Comparison of ENCODE assay signal across 21 cellular contexts in the genomic region with DNA sequence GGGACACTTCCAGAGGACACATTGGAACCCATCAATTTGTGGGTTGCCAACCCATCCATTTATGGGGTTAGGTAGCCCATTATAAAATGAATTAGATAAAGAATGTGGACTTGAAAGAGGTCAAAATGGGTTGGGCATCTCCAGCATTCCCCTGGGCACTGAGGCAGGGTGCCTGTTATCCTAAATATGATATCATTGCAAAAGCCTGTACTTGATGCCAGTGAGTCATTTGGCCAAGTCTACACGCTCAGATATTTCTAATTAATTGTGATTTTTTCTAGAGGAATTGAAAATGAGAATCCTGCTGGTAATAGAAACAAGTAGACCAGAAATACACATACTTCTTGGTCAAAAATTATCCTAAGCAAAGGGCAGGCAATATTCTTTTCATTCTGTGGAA. TPM values are rescaled to one million over a fixed set of nuclear protein-coding genes. Genes with fewer than 3 reads are reported as not detected.
DNase-seq lines count a peak whose midpoint lies in the region; TF ChIP-seq lines count a peak whose summit lies in the region.
"Had no signal": no experiment of that assay in that cellular context is flagged by ENCODE, and none has a peak within 500 bp of the region (broad histone marks: within the 10 kb centered on the region; RNA-seq: fewer than 3 reads in every experiment).

No MANE protein-coding gene starts in this region.

- no peaks in the 10 kb centered on the region for H3K9me3 ChIP-seq in tibial artery
- H3K9me3 ChIP-seq: thoracic aorta had no signal

- DNase-seq in LHCN-M2 (ENCODE audit: low read depth) (peak; percentile 49), chondrocyte (ENCODE audit: low spot score) (no peak), kidney glomerular epithelial cell (lab: John Stamatoyannopoulos, UW) (peak; percentile 93), tibial artery (no peak), NCI-H2107 (lab: John Stamatoyannopoulos, UW) (no peak)
- DNase-seq in stimulated activated CD4-positive, alpha-beta T cell treated with anti-CD3 and anti-CD28 coated beads, Interleukin-15, amount 100 ng/mL, for 24 hours: no peak
- no peak for DNase-seq in stimulated activated CD4-positive, alpha-beta T cell treated with anti-CD3 and anti-CD28 coated beads, Interleukin-2, amount 100 ng/mL, for 24 hours
- DNase-seq: 8988T; activated CD4-positive, alpha-beta T cell treated with anti-CD3 and anti-CD28 coated beads, Interleukin-2, amount 10 ng/mL, durations not matched to agents 7 days and 5 days; activated naive CD4-positive, alpha-beta T cell treated with anti-CD3 and anti-CD28 coated beads, Interleukin-2, amount 50 U/mL, for 16 hours; DMS153; effector memory CD4-positive, alpha-beta T cell; KBM-7; NCI-H1092; NCI-H2171; NCI-H774 had no signal

- peaks cover 44% of the 10 kb centered on the region for H3K79me2 ChIP-seq in ACC112 (ENCODE audit: control insufficient read depth, insufficient read depth, low read length, unreplicated experiment)

- H3K4me1 ChIP-seq in ACC112 (ENCODE audit: control insufficient read depth, insufficient read depth, low read length, unreplicated experiment) (peaks cover 50% of the 10 kb centered on the region), tibial artery (peaks cover 0 to 38% (median 14%) of the 10 kb centered on the region in 4 donors)

- no peak overlapping the region for H3K4me3 Mint-ChIP-seq in chondrocyte (ENCODE audit: unreplicated experiment)
- H3K4me3 Mint-ChIP-seq: activated CD4-positive, alpha-beta T cell treated with anti-CD3 and anti-CD28 coated beads, Interleukin-2, amount 10 ng/mL, durations not matched to agents 7 days and 5 days had no signal

- H3K4me3 ChIP-seq in ACC112 (ENCODE audit: low read depth, low read length) (peak overlapping the region; percentile 36; the same call in 1 of the 2 replicates), tibial artery (no peak overlapping the region)
- H3K4me3 ChIP-seq: SK-N-MC, thoracic aorta had no signal

- H3K36me3 Mint-ChIP-seq in chondrocyte (ENCODE audit: low read depth): peaks cover 10% of the 10 kb centered on the region

- H3K36me3 ChIP-seq in ACC112 (ENCODE audit: insufficient read depth, low read length) (peaks cover 37% of the 10 kb centered on the region), tibial artery (peaks cover 24 to 45% (median 29%) of the 10 kb centered on the region in 3 donors)

- H2AFZ ChIP-seq in ACC112 (ENCODE audit: low read length, unreplicated experiment): no peak overlapping the region

- TF ChIP-seq CTCF in chondrocyte (IDR thresholded peaks at IDR 0.05): no peak
- no peak for TF ChIP-seq CTCF in tibial artery (IDR thresholded peaks at IDR 0.05)

- H3K9me3 Mint-ChIP-seq in chondrocyte (ENCODE audit: low read depth): no peaks in the 10 kb centered on the region
- H3K9me3 Mint-ChIP-seq: activated CD4-positive, alpha-beta T cell treated with anti-CD3 and anti-CD28 coated beads, Interleukin-2, amount 10 ng/mL, durations not matched to agents 7 days and 5 days had no signal

- peak overlapping the region; percentile 89 for H3K27ac Mint-ChIP-seq in chondrocyte (ENCODE audit: unreplicated experiment)
- H3K27ac Mint-ChIP-seq: activated CD4-positive, alpha-beta T cell treated with anti-CD3 and anti-CD28 coated beads, Interleukin-2, amount 10 ng/mL, durations not matched to agents 7 days and 5 days had no signal

- intact Hi-C loops in tibial artery (cut with DNase I; ENCODE audit: low total_unique reads): no loop called here

- no peaks in the 10 kb centered on the region for H3K27me3 ChIP-seq in ACC112 (ENCODE audit: insufficient read depth, low read length)
- H3K27me3 ChIP-seq in tibial artery: no peaks in the 10 kb centered on the region

- H3K4me1 Mint-ChIP-seq in chondrocyte (ENCODE audit: low read depth): peaks cover 60% of the 10 kb centered on the region
- H3K4me1 Mint-ChIP-seq: activated CD4-positive, alpha-beta T cell treated with anti-CD3 and anti-CD28 coated beads, Interleukin-2, amount 10 ng/mL, durations not matched to agents 7 days and 5 days had no signal

- H3K27me3 Mint-ChIP-seq in chondrocyte (ENCODE audit: low read depth): no peaks in the 10 kb centered on the region
- H3K27me3 Mint-ChIP-seq: activated CD4-positive, alpha-beta T cell treated with anti-CD3 and anti-CD28 coated beads, Interleukin-2, amount 10 ng/mL, durations not matched to agents 7 days and 5 days had no signal

- H3K27ac ChIP-seq in ACC112 (ENCODE audit: low read depth, low read length) (peak overlapping the region; percentile 70), tibial artery (no peak overlapping the region)
- H3K27ac ChIP-seq: SK-N-MC, thoracic aorta had no signal

RNA-seq across cellular contexts. Expression of a gene that starts 21.9 kb away (rescaled TPM):
- total RNA-seq in LHCN-M2 (2014; rRNA removed) (7.4 and 9.0 TPM in 2 replicates), chondrocyte (158 to 249 TPM (median 159 TPM) in 3 replicates)
- polyA plus RNA-seq in LHCN-M2 (2012): 24.1 TPM

RNA-seq across cellular contexts. Expression of a gene that starts 42.5 kb away (rescaled TPM):
- not detected in 2 replicates for total RNA-seq in LHCN-M2 (2014; rRNA removed)
- polyA plus RNA-seq in LHCN-M2 (2012): not detected
- total RNA-seq in chondrocyte: not detected in 3 replicates
- total RNA-seq: cardiac septum, liver had no signal
- polyA plus RNA-seq: liver had no signal

Comparison
In these comparisons a context has a peak if more than half of its experiments do, and no peak if none do; other contexts are left out.
1. DNase-seq: peak in LHCN-M2 (single experiment) and kidney glomerular epithelial cell (single experiment); none in chondrocyte (single experiment), tibial artery (0 of 2), stimulated activated CD4-positive, alpha-beta T cell treated with anti-CD3 and anti-CD28 coated beads, Interleukin-15, amount 100 ng/mL, for 24 hours (single experiment), NCI-H2107 (single experiment) and stimulated activated CD4-positive, alpha-beta T cell treated with anti-CD3 and anti-CD28 coated beads, Interleukin-2, amount 100 ng/mL, for 24 hours (0 of 2).
2. RNA of a gene that starts 21.9 kb away (total RNA-seq): 158 to 249 TPM in chondrocyte; 7.4 to 9.0 TPM in LHCN-M2; every median in the first group is over 10 times any median in the second.